ENCODE assay signal across 8 cellular contexts in the genomic region with DNA sequence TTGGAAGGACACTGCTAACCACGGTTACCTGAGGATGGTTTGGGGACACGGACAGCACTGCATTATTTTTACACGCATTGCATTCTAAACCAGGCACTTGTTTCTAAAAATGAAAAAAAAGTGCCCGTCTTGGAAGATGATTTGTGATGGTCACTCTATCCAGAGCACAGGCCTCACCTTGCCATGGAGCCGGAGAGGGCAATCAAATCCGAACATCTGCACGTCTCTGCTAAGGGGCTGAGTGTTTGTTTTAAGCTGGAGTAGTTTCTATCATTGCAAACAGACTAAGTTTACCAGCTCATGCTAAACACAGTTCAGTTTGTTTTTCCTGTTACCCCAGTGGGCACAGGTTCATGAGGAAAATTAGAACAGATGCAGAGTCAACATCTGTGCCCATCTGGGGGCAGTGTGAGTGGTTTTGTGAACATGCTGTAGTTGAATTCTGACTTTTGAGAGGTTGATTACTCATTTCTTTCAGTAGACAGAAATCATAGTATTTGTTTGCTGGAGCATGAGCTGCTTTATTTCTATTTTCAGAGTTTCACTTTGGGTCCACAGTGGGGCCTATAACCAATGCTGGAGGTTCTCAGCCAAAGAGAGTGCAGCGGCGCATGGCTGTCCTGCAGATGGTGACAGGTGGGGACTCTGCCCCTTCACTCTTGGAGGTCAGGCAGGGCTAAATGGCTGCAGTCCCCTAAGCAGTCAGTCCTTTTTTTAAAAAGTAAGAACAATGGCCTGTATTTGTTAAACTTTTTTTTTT.
DNase-seq lines count a peak whose midpoint lies in the region; ATAC-seq lines count a peak whose summit lies in the region.

No MANE protein-coding gene starts in this region.

- peak; percentile 72 for DNase-seq in DMS53 treated with DMSO at 0.1 percent for 48 hours (lab: John Stamatoyannopoulos, UW; ENCODE audit: unreplicated experiment)
- DNase-seq in GM19238 (ENCODE audit: insufficient read length, low spot score): peak; percentile 56
- DNase-seq in activated naive CD4-positive, alpha-beta T cell treated with anti-CD3 and anti-CD28 coated beads for 36 hours: peak; percentile 73
- no peak for DNase-seq in right cardiac atrium
- no peak for DNase-seq in sciatic nerve (ENCODE audit: low spot score)
- DNase-seq in OCI-M2 (lab: John Stamatoyannopoulos, UW; ENCODE audit: unreplicated experiment): no peak

- no peaks in the 10 kb centered on the region for H3K36me3 Mint-ChIP-seq in activated naive CD4-positive, alpha-beta T cell treated with anti-CD3 and anti-CD28 coated beads for 36 hours (ENCODE audit: low read depth)

- 92% methylated on average over 9 of the region's 9 CpGs for WGBS in right cardiac atrium

- H3K4me3 Mint-ChIP-seq in activated naive CD4-positive, alpha-beta T cell treated with anti-CD3 and anti-CD28 coated beads for 36 hours: no peak overlapping the region

- H3K27ac ChIP-seq in temporal lobe (ENCODE audit: low read depth, low read length) (peak overlapping the region; percentile 31), right cardiac atrium (ENCODE audit: low read length) (no peak overlapping the region)

- no peaks in the 10 kb centered on the region for H3K9me3 Mint-ChIP-seq in activated naive CD4-positive, alpha-beta T cell treated with anti-CD3 and anti-CD28 coated beads for 36 hours

- no peaks in the 10 kb centered on the region for H3K27me3 ChIP-seq in right cardiac atrium (ENCODE audit: control insufficient read depth, insufficient read depth)

- peaks cover 65% of the 10 kb centered on the region for H3K4me1 Mint-ChIP-seq in activated naive CD4-positive, alpha-beta T cell treated with anti-CD3 and anti-CD28 coated beads for 36 hours (ENCODE audit: low read depth)

- intact Hi-C loops in activated naive CD4-positive, alpha-beta T cell treated with anti-CD3 and anti-CD28 coated beads for 36 hours (cut with micrococcal nuclease): loop anchor here (1.0 to 10.0 kb wide), 7 partner anchors 36 to 682 kb away; a partner anchor contains a TSS
- intact Hi-C loops in right cardiac atrium (cut with DNase I) (loop anchor here in 2 of 4 donors (5.0 to 10.0 kb wide), 3 partner anchors 102 to 254 kb away; no protein-coding TSS in a partner anchor), sciatic nerve (cut with DNase I) (no loop called here)

- H3K9me3 ChIP-seq in right cardiac atrium (ENCODE audit: control insufficient read depth, low read length): no peaks in the 10 kb centered on the region

- CTCF ChIA-PET in activated naive CD4-positive, alpha-beta T cell treated with anti-CD3 and anti-CD28 coated beads for 36 hours (lab: Charles Lee): interaction anchor here (0.6 to 7.3 kb wide), 15 partner anchors 10 to 450 kb away, joined by 3 to 131 read pairs (median 4); no protein-coding TSS in a partner anchor

- peaks cover 2% of the 10 kb centered on the region for H3K4me1 ChIP-seq in right cardiac atrium (ENCODE audit: control insufficient read depth, insufficient read depth, low read length)

- H3K4me3 ChIP-seq in right cardiac atrium (ENCODE audit: low read length): no peak overlapping the region

- peak overlapping the region; percentile 85 for H3K27ac Mint-ChIP-seq in activated naive CD4-positive, alpha-beta T cell treated with anti-CD3 and anti-CD28 coated beads for 36 hours

- ATAC-seq in HG03175 (IDR thresholded peaks at IDR 0.05; ENCODE audit: unreplicated experiment) (peak; percentile 71), right cardiac atrium (no peak), sciatic nerve (no peak)

- peaks cover 4% of the 10 kb centered on the region for H3K27me3 Mint-ChIP-seq in activated naive CD4-positive, alpha-beta T cell treated with anti-CD3 and anti-CD28 coated beads for 36 hours (ENCODE audit: low read depth)

Comparison
In these comparisons a context has a peak if more than half of its experiments do, and no peak if none do; other contexts are left out.
1. DNase-seq: peak in DMS53 treated with DMSO at 0.1 percent for 48 hours (single experiment), GM19238 (single experiment) and activated naive CD4-positive, alpha-beta T cell treated with anti-CD3 and anti-CD28 coated beads for 36 hours (single experiment); none in right cardiac atrium (0 of 3), sciatic nerve (single experiment) and OCI-M2 (single experiment).